ENCODE assay signal across 8 cellular contexts in the genomic region with DNA sequence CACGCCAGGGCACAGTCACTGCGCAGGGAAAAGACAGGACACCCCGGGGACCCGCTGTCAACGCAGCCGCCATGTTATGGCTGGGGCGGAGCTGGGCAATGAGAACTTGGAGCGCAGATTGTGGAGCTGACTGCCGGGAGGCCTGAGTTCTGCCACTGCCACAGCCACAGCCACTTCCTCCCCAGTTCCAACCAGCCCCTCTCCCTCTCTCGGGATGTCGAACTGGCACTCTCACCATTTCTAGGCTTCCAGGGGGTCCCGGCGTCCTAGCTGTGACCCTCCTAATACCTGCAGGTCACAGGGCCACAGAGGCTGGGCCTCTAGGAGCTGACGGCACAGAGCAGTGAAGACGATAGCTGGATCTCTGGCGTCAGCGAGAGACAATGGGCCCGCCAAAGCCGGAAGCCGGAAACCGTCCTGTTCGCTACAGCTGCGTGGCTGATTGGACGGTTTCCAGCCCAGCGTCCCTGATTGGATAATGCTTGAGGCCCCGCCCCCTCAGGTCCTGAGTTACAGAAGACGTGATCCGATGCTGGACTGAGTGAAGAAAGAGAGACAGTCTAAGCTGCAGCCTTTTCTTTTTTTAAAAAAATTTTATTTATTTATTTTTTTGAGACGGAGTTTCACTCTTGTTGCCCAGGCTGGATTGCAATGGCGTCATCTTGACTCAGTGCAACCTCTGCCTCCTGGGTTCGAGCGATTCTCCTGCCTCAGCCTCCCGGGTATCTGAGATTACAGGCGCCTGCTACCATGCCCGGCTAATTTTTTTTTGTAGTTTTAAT. TPM values are rescaled to one million over a fixed set of nuclear protein-coding genes. Genes with fewer than 3 reads are reported as not detected.
A peak's percentile ranks its signal among the peaks of the same experiment; 100 is the strongest.
DNase-seq lines count a peak whose midpoint lies in the region; ATAC-seq lines count a peak whose summit lies in the region.

Gene ZNF506 (minus strand): TSS at position 385 of the 782 bp plus-strand sequence. CDS start 147 bp downstream, at position 238.

- peak within 1 kb of the TSS; percentile 98 for H3K27ac Mint-ChIP-seq in activated naive CD4-positive, alpha-beta T cell treated with anti-CD3 and anti-CD28 coated beads, Interleukin-2, amount 50 U/mL, for 24 hours

- H3K4me3 Mint-ChIP-seq in activated naive CD4-positive, alpha-beta T cell treated with anti-CD3 and anti-CD28 coated beads, Interleukin-2, amount 50 U/mL, for 24 hours = peak within 1 kb of the TSS; percentile 99

- peaks cover 14% of the 10 kb centered on the region for H3K9me3 Mint-ChIP-seq in activated naive CD4-positive, alpha-beta T cell treated with anti-CD3 and anti-CD28 coated beads, Interleukin-2, amount 50 U/mL, for 24 hours

- H3K27me3 Mint-ChIP-seq in activated naive CD4-positive, alpha-beta T cell treated with anti-CD3 and anti-CD28 coated beads, Interleukin-2, amount 50 U/mL, for 24 hours = no peaks in the 10 kb centered on the region

- peak within 1 kb of the TSS; percentile 89 for H3K27ac ChIP-seq in substantia nigra (ENCODE audit: low read depth, low read length, poor library complexity, severe bottlenecking)

- peak; percentile 88 for ATAC-seq in GM21723 (IDR thresholded peaks at IDR 0.05; ENCODE audit: unreplicated experiment)

- DNase-seq in DMS53 treated with DMSO at 0.1 percent for 48 hours (lab: John Stamatoyannopoulos, UW; ENCODE audit: unreplicated experiment) = peak; percentile 90
- DNase-seq in LoVo (ENCODE audit: low spot score) = peak; percentile 89
- peak; percentile 96 for DNase-seq in SK-N-DZ (ENCODE audit: low spot score)
- peak; percentile 95 for DNase-seq in germinal center (ENCODE audit: low spot score)
- DNase-seq in non-pigmented ciliary epithelial cell (ENCODE audit: low read depth) = peak; percentile 90
- DNase-seq in substantia nigra (lab: John Stamatoyannopoulos, UW) = peak; percentile 59 to 98 (median 92)

- peaks cover 23% of the 10 kb centered on the region for H3K36me3 Mint-ChIP-seq in activated naive CD4-positive, alpha-beta T cell treated with anti-CD3 and anti-CD28 coated beads, Interleukin-2, amount 50 U/mL, for 24 hours

- H3K4me1 Mint-ChIP-seq in activated naive CD4-positive, alpha-beta T cell treated with anti-CD3 and anti-CD28 coated beads, Interleukin-2, amount 50 U/mL, for 24 hours = peaks cover 44% of the 10 kb centered on the region

RNA-seq across cellular contexts. Expression of gene ZNF506, which starts in this region (rescaled TPM):
- polyA plus RNA-seq in SK-N-DZ (2014; cell fraction: cytosol; rRNA removed) = 13.3 and 14.3 TPM in 2 replicates
- 17.6 and 24.4 TPM in 2 replicates for polyA plus RNA-seq in SK-N-DZ (2014; cell fraction: nucleus; rRNA removed)

Comparison
In these comparisons a context has a peak if more than half of its experiments do, and no peak if none do; other contexts are left out.
1. Peak in every context shown above with its lines: DNase-seq, ATAC-seq and H3K27ac ChIP-seq.